Comparison of ENCODE assay signal across 1 cellular context in genomic region chr3:33947272-33948195, GRCh38.
TF ChIP-seq lines count a peak whose summit lies in the region.

No MANE protein-coding gene starts in this region.

TF ChIP-seq in GM12878, 131 proteins besides CTCF, POLR2A, EP300 and RAD21:
- TF ChIP-seq CHD1 (IDR thresholded peaks at IDR 0.05; ENCODE audit: low read depth, low read length) (no peak), MYC (IDR thresholded peaks at IDR 0.05; ENCODE audit: insufficient read depth, insufficient read length, insufficient replicate concordance, low read length, severe bottlenecking) (no peak), ZNF24 (IDR thresholded peaks at IDR 0.05) (no peak), NRF1 (conservative IDR thresholded peaks at IDR 0.05; ENCODE audit: low read depth, low read length) (no peak), RAD51 (IDR thresholded peaks at IDR 0.05) (no peak), USF2 (IDR thresholded peaks at IDR 0.05; ENCODE audit: borderline replicate concordance, low read depth, low read length) (no peak), YBX1 (IDR thresholded peaks at IDR 0.05) (no peak), RELA (IDR thresholded peaks at IDR 0.05; ENCODE audit: borderline replicate concordance, partially characterized antibody) (no peak), HDGF (IDR thresholded peaks at IDR 0.05) (no peak), PAX8 (IDR thresholded peaks at IDR 0.05) (no peak), SKIL (IDR thresholded peaks at IDR 0.05; ENCODE audit: low read depth, poor library complexity, severe bottlenecking) (no peak), BMI1 (IDR thresholded peaks at IDR 0.05; ENCODE audit: borderline replicate concordance) (no peak), KAT2A (conservative IDR thresholded peaks at IDR 0.05; ENCODE audit: control insufficient read depth, low read depth, low read length) (no peak)
- TF ChIP-seq, protein P1, sequence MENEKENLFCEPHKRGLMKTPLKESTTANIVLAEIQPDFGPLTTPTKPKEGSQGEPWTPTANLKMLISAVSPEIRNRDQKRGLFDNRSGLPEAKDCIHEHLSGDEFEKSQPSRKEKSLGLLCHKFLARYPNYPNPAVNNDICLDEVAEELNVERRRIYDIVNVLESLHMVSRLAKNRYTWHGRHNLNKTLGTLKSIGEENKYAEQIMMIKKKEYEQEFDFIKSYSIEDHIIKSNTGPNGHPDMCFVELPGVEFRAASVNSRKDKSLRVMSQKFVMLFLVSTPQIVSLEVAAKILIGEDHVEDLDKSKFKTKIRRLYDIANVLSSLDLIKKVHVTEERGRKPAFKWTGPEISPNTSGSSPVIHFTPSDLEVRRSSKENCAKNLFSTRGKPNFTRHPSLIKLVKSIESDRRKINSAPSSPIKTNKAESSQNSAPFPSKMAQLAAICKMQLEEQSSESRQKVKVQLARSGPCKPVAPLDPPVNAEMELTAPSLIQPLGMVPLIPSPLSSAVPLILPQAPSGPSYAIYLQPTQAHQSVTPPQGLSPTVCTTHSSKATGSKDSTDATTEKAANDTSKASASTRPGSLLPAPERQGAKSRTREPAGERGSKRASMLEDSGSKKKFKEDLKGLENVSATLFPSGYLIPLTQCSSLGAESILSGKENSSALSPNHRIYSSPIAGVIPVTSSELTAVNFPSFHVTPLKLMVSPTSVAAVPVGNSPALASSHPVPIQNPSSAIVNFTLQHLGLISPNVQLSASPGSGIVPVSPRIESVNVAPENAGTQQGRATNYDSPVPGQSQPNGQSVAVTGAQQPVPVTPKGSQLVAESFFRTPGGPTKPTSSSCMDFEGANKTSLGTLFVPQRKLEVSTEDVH (IDR thresholded peaks at IDR 0.05; ENCODE audit: low read depth, partially characterized antibody): no peak
- TF ChIP-seq, protein P2, sequence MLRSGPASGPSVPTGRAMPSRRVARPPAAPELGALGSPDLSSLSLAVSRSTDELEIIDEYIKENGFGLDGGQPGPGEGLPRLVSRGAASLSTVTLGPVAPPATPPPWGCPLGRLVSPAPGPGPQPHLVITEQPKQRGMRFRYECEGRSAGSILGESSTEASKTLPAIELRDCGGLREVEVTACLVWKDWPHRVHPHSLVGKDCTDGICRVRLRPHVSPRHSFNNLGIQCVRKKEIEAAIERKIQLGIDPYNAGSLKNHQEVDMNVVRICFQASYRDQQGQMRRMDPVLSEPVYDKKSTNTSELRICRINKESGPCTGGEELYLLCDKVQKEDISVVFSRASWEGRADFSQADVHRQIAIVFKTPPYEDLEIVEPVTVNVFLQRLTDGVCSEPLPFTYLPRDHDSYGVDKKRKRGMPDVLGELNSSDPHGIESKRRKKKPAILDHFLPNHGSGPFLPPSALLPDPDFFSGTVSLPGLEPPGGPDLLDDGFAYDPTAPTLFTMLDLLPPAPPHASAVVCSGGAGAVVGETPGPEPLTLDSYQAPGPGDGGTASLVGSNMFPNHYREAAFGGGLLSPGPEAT (IDR thresholded peaks at IDR 0.05; ENCODE audit: low read depth): no peak
- TF ChIP-seq, protein P3, sequence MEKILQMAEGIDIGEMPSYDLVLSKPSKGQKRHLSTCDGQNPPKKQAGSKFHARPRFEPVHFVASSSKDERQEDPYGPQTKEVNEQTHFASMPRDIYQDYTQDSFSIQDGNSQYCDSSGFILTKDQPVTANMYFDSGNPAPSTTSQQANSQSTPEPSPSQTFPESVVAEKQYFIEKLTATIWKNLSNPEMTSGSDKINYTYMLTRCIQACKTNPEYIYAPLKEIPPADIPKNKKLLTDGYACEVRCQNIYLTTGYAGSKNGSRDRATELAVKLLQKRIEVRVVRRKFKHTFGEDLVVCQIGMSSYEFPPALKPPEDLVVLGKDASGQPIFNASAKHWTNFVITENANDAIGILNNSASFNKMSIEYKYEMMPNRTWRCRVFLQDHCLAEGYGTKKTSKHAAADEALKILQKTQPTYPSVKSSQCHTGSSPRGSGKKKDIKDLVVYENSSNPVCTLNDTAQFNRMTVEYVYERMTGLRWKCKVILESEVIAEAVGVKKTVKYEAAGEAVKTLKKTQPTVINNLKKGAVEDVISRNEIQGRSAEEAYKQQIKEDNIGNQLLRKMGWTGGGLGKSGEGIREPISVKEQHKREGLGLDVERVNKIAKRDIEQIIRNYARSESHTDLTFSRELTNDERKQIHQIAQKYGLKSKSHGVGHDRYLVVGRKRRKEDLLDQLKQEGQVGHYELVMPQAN (conservative IDR thresholded peaks at IDR 0.05): no peak
- TF ChIP-seq, protein P4, sequence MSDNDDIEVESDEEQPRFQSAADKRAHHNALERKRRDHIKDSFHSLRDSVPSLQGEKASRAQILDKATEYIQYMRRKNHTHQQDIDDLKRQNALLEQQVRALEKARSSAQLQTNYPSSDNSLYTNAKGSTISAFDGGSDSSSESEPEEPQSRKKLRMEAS (IDR thresholded peaks at IDR 0.05; ENCODE audit: low read depth, low read length): no peak
- TF ChIP-seq, protein P5, sequence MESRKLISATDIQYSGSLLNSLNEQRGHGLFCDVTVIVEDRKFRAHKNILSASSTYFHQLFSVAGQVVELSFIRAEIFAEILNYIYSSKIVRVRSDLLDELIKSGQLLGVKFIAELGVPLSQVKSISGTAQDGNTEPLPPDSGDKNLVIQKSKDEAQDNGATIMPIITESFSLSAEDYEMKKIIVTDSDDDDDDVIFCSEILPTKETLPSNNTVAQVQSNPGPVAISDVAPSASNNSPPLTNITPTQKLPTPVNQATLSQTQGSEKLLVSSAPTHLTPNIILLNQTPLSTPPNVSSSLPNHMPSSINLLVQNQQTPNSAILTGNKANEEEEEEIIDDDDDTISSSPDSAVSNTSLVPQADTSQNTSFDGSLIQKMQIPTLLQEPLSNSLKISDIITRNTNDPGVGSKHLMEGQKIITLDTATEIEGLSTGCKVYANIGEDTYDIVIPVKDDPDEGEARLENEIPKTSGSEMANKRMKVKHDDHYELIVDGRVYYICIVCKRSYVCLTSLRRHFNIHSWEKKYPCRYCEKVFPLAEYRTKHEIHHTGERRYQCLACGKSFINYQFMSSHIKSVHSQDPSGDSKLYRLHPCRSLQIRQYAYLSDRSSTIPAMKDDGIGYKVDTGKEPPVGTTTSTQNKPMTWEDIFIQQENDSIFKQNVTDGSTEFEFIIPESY (IDR thresholded peaks at IDR 0.05): no peak
